Comparison of ENCODE assay signal across 8 cellular contexts in genomic region chr4:15779336-15779735, GRCh38. TPM values are rescaled to one million over a fixed set of nuclear protein-coding genes. Genes with fewer than 3 reads are reported as not detected.
DNase-seq lines count a peak whose midpoint lies in the region; ATAC-seq and TF ChIP-seq lines count a peak whose summit lies in the region.

No MANE protein-coding gene starts in this region.

- H3K27me3 Mint-ChIP-seq in nephron (ENCODE audit: low read depth) = peaks cover 79% of the 10 kb centered on the region

- peak; percentile 16 for DNase-seq in HFF-Myc (ENCODE audit: extremely low read depth, low read depth)
- peak in 1 of 2 donors; percentile 40 for DNase-seq in foreskin keratinocyte
- no peak for DNase-seq in SHP77 (lab: John Stamatoyannopoulos, UW)
- no peak for DNase-seq in NCI-H2196 (lab: John Stamatoyannopoulos, UW; ENCODE audit: unreplicated experiment)

- peaks cover 10% of the 10 kb centered on the region for H3K4me1 Mint-ChIP-seq in nephron

- H4K20me1 ChIP-seq in BLaER1 = no peaks in the 10 kb centered on the region

- peak; percentile 18 for ATAC-seq in foreskin keratinocyte
- no peak for ATAC-seq in HG02938 (IDR thresholded peaks at IDR 0.05; ENCODE audit: unreplicated experiment)

- peak overlapping the region in 1 of 3 experiments; percentile 11 for H3K27ac Mint-ChIP-seq in nephron

- peaks cover 31% of the 10 kb centered on the region for H3K9me3 ChIP-seq in BLaER1

- H3K27me3 ChIP-seq in BLaER1 = no peaks in the 10 kb centered on the region
- H3K27me3 ChIP-seq in foreskin keratinocyte = peaks cover 91% of the 10 kb centered on the region

- H3K4me3 Mint-ChIP-seq in nephron = peak overlapping the region; percentile 75 to 86 (median 82)

- TF ChIP-seq CTCF in HFF-Myc (IDR thresholded peaks at IDR 0.05; ENCODE audit: low read depth, low read length, missing control alignments) (peak; percentile 35), WI38 (IDR thresholded peaks at IDR 0.05; ENCODE audit: low read depth, low read length) (0 out of 2 replicates have a peak, but pooled peaks have one; percentile 23), foreskin keratinocyte (conservative IDR thresholded peaks at IDR 0.05) (peak; percentile 59), nephron (IDR thresholded peaks at IDR 0.05; ENCODE audit: unreplicated experiment in 3 of 3) (peak; percentile 15 to 39 (median 25))

- peak overlapping the region; percentile 83 for H3K4me2 ChIP-seq in BLaER1

- peaks cover 39% of the 10 kb centered on the region for H3K36me3 ChIP-seq in BLaER1

- peaks cover 74% of the 10 kb centered on the region for H3K4me1 ChIP-seq in BLaER1
- H3K4me1 ChIP-seq in foreskin keratinocyte = no peaks in the 10 kb centered on the region

- H3K36me3 Mint-ChIP-seq in nephron (ENCODE audit: low read depth) = no peaks in the 10 kb centered on the region

- H3K9me3 Mint-ChIP-seq in nephron = peaks cover 5% of the 10 kb centered on the region

- peak overlapping the region; percentile 95 for H3K27ac ChIP-seq in BLaER1
- H3K27ac ChIP-seq in foreskin keratinocyte = no peak overlapping the region

- H3K9ac ChIP-seq in BLaER1 = peak overlapping the region; percentile 90

- H3K4me3 ChIP-seq in BLaER1 (peak overlapping the region; percentile 90), HFF-Myc (replicated peaks; ENCODE audit: low read depth, low read length) (peak overlapping the region; percentile 24; the same call in 1 of the 2 replicates), WI38 (ENCODE audit: low read depth, low read length) (peak overlapping the region; percentile 50)

RNA-seq across cellular contexts. Expression of gene CD38, which starts 1.2 kb away (rescaled TPM):
- total RNA-seq in foreskin keratinocyte = not detected in 2 replicates
- 0.07 TPM in 1 of 2 replicates, not detected in the other for polyA plus RNA-seq in foreskin keratinocyte

Comparison
In these comparisons a context has a peak if more than half of its experiments do, and no peak if none do; other contexts are left out.
1. H3K4me3 ChIP-seq: peak in every context shown above with its lines; median percentile 90 in BLaER1; 50 in WI38; 24 in HFF-Myc.